16 cellular contexts compared by ENCODE assay signal in the genomic region with DNA sequence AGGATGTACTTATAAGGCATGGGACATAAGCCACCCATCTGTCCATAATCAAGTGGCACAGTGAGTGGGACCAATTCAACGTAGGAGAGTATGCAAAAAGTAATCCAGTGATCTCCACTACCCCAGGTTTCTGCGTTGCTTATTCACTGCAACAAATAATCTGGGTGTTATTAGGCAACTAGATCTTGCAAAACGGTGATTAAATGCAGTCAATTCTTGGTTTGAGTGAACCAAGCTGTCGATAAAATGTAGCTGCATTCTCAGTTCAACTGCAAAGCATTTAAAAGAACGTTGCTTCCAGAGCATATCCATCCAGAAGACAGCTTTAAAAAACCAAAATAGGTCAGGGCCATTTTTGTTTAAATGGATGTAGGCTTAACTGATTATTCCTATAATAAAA. TPM values are rescaled to one million over a fixed set of nuclear protein-coding genes. Genes with fewer than 3 reads are reported as not detected.
A peak's percentile ranks its signal among the peaks of the same experiment; 100 is the strongest.
DNase-seq lines count a peak whose midpoint lies in the region; ATAC-seq, FAIRE-seq and TF ChIP-seq lines count a peak whose summit lies in the region.
"Had no signal": no experiment of that assay in that cellular context is flagged by ENCODE, and none has a peak within 500 bp of the region (broad histone marks: within the 10 kb centered on the region; RNA-seq: fewer than 3 reads in every experiment).

No MANE protein-coding gene starts in this region.

- H3K79me2 ChIP-seq in HCT116 (ENCODE audit: insufficient read depth, low read length) (no peaks in the 10 kb centered on the region), astrocyte (ENCODE audit: insufficient read depth, low read length) (no peaks in the 10 kb centered on the region)

- H3K27ac ChIP-seq in HCT116 (ENCODE audit: low read depth, low read length) (no peak overlapping the region), astrocyte (ENCODE audit: low read depth, low read length) (no peak overlapping the region), transverse colon (peak overlapping the region; percentile 42 to 70 (median 60)), esophagus squamous epithelium (peak overlapping the region in 1 of 4 donors; percentile 58)
- H3K27ac ChIP-seq: BLaER1, HL-60 had no signal

- H3K9me2 ChIP-seq in HCT116 (ENCODE audit: insufficient read depth), result no peaks in the 10 kb centered on the region

- no peak for TF ChIP-seq RAD21 in HCT116 (IDR thresholded peaks at IDR 0.05; ENCODE audit: low read depth)

- H4K20me1 ChIP-seq in HCT116 (ENCODE audit: insufficient read depth) (no peaks in the 10 kb centered on the region), astrocyte (ENCODE audit: insufficient read depth, low read length) (peaks cover under 1% of the 10 kb centered on the region)
- H4K20me1 ChIP-seq: BLaER1 had no signal

- no peaks in the 10 kb centered on the region for H3K36me3 ChIP-seq in HCT116 (ENCODE audit: control insufficient read depth in 1 of 2, insufficient read depth in 2 of 2, low read length in 2 of 2)
- no peaks in the 10 kb centered on the region for H3K36me3 ChIP-seq in astrocyte (ENCODE audit: insufficient read depth, low read length)
- H3K36me3 ChIP-seq in transverse colon, result no peaks in the 10 kb centered on the region
- H3K36me3 ChIP-seq in esophagus squamous epithelium, result no peaks in the 10 kb centered on the region

- H3K9me3 ChIP-seq in HCT116 (ENCODE audit: control insufficient read depth in 1 of 2, insufficient read depth in 1 of 2, low read depth in 1 of 2, low read length in 2 of 2) (no peaks in the 10 kb centered on the region), astrocyte (ENCODE audit: insufficient read depth, low read depth, low read length) (no peaks in the 10 kb centered on the region), transverse colon (no peaks in the 10 kb centered on the region), esophagus squamous epithelium (no peaks in the 10 kb centered on the region)
- H3K9me3 ChIP-seq: A549, BLaER1 had no signal

- DNase-seq in HCT116 (ENCODE audit: low read depth, low spot score) (no peak), astrocyte (ENCODE audit: low read depth) (no peak), osteocyte (ENCODE audit: extremely low spot score, unreplicated experiment) (no peak), transverse colon (no peak), GOT3 (lab: John Stamatoyannopoulos, UW) (no peak), esophagus squamous epithelium (lab: John Stamatoyannopoulos, UW) (no peak)
- DNase-seq in stimulated activated naive CD4-positive, alpha-beta T cell treated with Interleukin-2 at 50 U/mL for 16 hours (lab: John Stamatoyannopoulos, UW), result no peak
- DNase-seq: AML-193, DMS79, H7 had no signal

- no peaks in the 10 kb centered on the region for H3K9me3 Mint-ChIP-seq in astrocyte (ENCODE audit: unreplicated experiment)
- no peaks in the 10 kb centered on the region for H3K9me3 Mint-ChIP-seq in osteocyte (ENCODE audit: unreplicated experiment)

- RAD21 ChIA-PET in HCT116 (lab: Charles Lee; ENCODE audit: low non-redundant PET in 1 of 2, low total read pairs in 2 of 2, uncharacterized antibody in 2 of 2, unreplicated experiment in 2 of 2), result no interaction called here

- no TSS peak for BruUV-seq in HCT116 (replicated peaks; lab: Mats Ljungman, UMichigan)

- in situ Hi-C loops in transverse colon (cut with MboI; ENCODE audit: low pct_ligation_motif_present in 1 of 4, low pct_unique_long_range_greater_than_20kb in 1 of 4, low sequenced_read_pairs in 3 of 4), result no loop called here

- TF ChIP-seq EP300 in transverse colon (IDR thresholded peaks at IDR 0.05; ENCODE audit: low read depth), result no peak

- POLR2A ChIA-PET in HCT116 (lab: Charles Lee), result interaction anchor here (1.1 kb wide), 1 partner anchor 36 kb away, joined by 3 read pairs; a partner anchor contains a TSS

- H3K27me3 ChIP-seq in HCT116 (ENCODE audit: insufficient read depth, low read length) (no peaks in the 10 kb centered on the region), astrocyte (ENCODE audit: insufficient read depth, low read length) (no peaks in the 10 kb centered on the region), transverse colon (no peaks in the 10 kb centered on the region), esophagus squamous epithelium (no peaks in the 10 kb centered on the region)
- H3K27me3 ChIP-seq: BLaER1 had no signal

- H3K9ac ChIP-seq in HCT116 (ENCODE audit: low read length), result no peak overlapping the region
- H3K9ac ChIP-seq in astrocyte (ENCODE audit: low read length), result no peak overlapping the region
- H3K9ac ChIP-seq: BLaER1 had no signal

- TF ChIP-seq POLR2A in HCT116 (IDR thresholded peaks at IDR 0.05; ENCODE audit: borderline replicate concordance, extremely low read depth, insufficient read depth, insufficient read length) (no peak), transverse colon (IDR thresholded peaks at IDR 0.05) (no peak), esophagus squamous epithelium (IDR thresholded peaks at IDR 0.05) (no peak)

- H2AFZ ChIP-seq in HCT116 (ENCODE audit: low read depth, low read length, poor library complexity, severe bottlenecking) (no peak overlapping the region), astrocyte (ENCODE audit: low read depth, low read length) (no peak overlapping the region)

- peaks cover 44% of the 10 kb centered on the region for H3K4me1 Mint-ChIP-seq in astrocyte (ENCODE audit: low read depth, unreplicated experiment)
- H3K4me1 Mint-ChIP-seq in osteocyte (ENCODE audit: unreplicated experiment), result peaks cover 47% of the 10 kb centered on the region

- H3K4me3 Mint-ChIP-seq in astrocyte (ENCODE audit: unreplicated experiment) (no peak overlapping the region), osteocyte (ENCODE audit: unreplicated experiment) (no peak overlapping the region)

- WGBS in transverse colon (ENCODE audit: low coverage in 1 of 2), 2 donors, result 71 to 76% methylated on average over 5 of the region's 5 CpGs
- 72 to 81% methylated on average over 5 of the region's 5 CpGs for WGBS in esophagus squamous epithelium, 2 donors

- intact Hi-C loops in HCT116 (cut with micrococcal nuclease), result no loop called here
- intact Hi-C loops in transverse colon (cut with DNase I; ENCODE audit: low total_unique reads), result no loop called here
- intact Hi-C loops in esophagus squamous epithelium (cut with DNase I), result no loop called here

- CTCF ChIA-PET in HCT116 (lab: Charles Lee), result interaction anchor here (3.1 kb wide), 1 partner anchor 10 kb away, joined by 17 read pairs; no protein-coding TSS in a partner anchor

- peak overlapping the region; percentile 75; the same call in 1 of the 2 replicates for H3K4me2 ChIP-seq in HCT116 (ENCODE audit: low read length)
- no peak overlapping the region for H3K4me2 ChIP-seq in astrocyte (ENCODE audit: low read length)
- H3K4me2 ChIP-seq: BLaER1 had no signal

- H3K4me3 ChIP-seq in HCT116 (replicated peaks in 1 of 2; ENCODE audit: low read depth in 1 of 2, low read length in 2 of 2) (no peak overlapping the region), astrocyte (ENCODE audit: insufficient read depth, low read depth, low read length) (no peak overlapping the region), transverse colon (no peak overlapping the region), esophagus squamous epithelium (no peak overlapping the region)
- H3K4me3 ChIP-seq: A549, BLaER1, GM12878 had no signal

- peaks cover 13% of the 10 kb centered on the region for H3K36me3 Mint-ChIP-seq in astrocyte (ENCODE audit: low read depth, unreplicated experiment)
- peaks cover 27% of the 10 kb centered on the region for H3K36me3 Mint-ChIP-seq in osteocyte (ENCODE audit: unreplicated experiment)

- no peak for ATAC-seq in HCT116
- ATAC-seq: GM12878 had no signal

- FAIRE-seq in astrocyte (lab: Jason Lieb, UNC), result peak; percentile 5
- FAIRE-seq: A549, GM12878, GM18507 had no signal

- H3K27ac Mint-ChIP-seq in astrocyte (ENCODE audit: unreplicated experiment) (no peak overlapping the region), osteocyte (ENCODE audit: unreplicated experiment) (peak overlapping the region; percentile 93)

- TF ChIP-seq CTCF in HCT116 (IDR thresholded peaks at IDR 0.05 in 2 of 3, conservative IDR thresholded peaks at IDR 0.05 in 1 of 3; ENCODE audit: borderline replicate concordance in 1 of 3, insufficient read depth in 1 of 3, low read depth in 2 of 3, low read length in 2 of 3) (no peak), astrocyte (IDR thresholded peaks at IDR 0.05; ENCODE audit: insufficient read depth, low read depth, low read length) (no peak), osteocyte (IDR thresholded peaks at IDR 0.05) (no peak), transverse colon (IDR thresholded peaks at IDR 0.05) (no peak), esophagus squamous epithelium (IDR thresholded peaks at IDR 0.05) (no peak)

- peaks cover 29 to 39% of the 10 kb centered on the region in 2 experiments for H3K4me1 ChIP-seq in HCT116 (ENCODE audit: control insufficient read depth in 1 of 2, insufficient read depth in 2 of 2, low read length in 2 of 2)
- peaks cover 34% of the 10 kb centered on the region for H3K4me1 ChIP-seq in astrocyte (ENCODE audit: insufficient read depth, low read length)
- peaks cover 2 to 34% (median 7%) of the 10 kb centered on the region in 4 donors for H3K4me1 ChIP-seq in transverse colon
- peaks cover 7 to 61% (median 24%) of the 10 kb centered on the region in 3 donors for H3K4me1 ChIP-seq in esophagus squamous epithelium
- H3K4me1 ChIP-seq: BLaER1 had no signal

- no peaks in the 10 kb centered on the region for H3K27me3 Mint-ChIP-seq in astrocyte (ENCODE audit: low read depth, unreplicated experiment)
- no peaks in the 10 kb centered on the region for H3K27me3 Mint-ChIP-seq in osteocyte (ENCODE audit: unreplicated experiment)

TF ChIP-seq in HCT116, 20 proteins besides CTCF, POLR2A, EP300 and RAD21 (continues in another document):
- TF ChIP-seq CEBPB (IDR thresholded peaks at IDR 0.05; ENCODE audit: low read depth) (no peak), SP1 (IDR thresholded peaks at IDR 0.05; ENCODE audit: low read depth) (no peak), FOSL1 (IDR thresholded peaks at IDR 0.05; ENCODE audit: low read depth) (no peak), EZH2phosphoT487 (IDR thresholded peaks at IDR 0.05; ENCODE audit: borderline replicate concordance) (no peak), POLR2AphosphoS5 (IDR thresholded peaks at IDR 0.05; ENCODE audit: low read depth, low read length) (no peak)
- TF ChIP-seq, protein P1, sequence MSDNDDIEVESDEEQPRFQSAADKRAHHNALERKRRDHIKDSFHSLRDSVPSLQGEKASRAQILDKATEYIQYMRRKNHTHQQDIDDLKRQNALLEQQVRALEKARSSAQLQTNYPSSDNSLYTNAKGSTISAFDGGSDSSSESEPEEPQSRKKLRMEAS (IDR thresholded peaks at IDR 0.05), result no peak

RNA-seq across cellular contexts. Expression of a gene that starts 5.0 kb away (rescaled TPM):
- total RNA-seq in HCT116 (2021; ENCODE audit: unreplicated experiment) (1.6 TPM), astrocyte (3.1 and 3.9 TPM in 2 replicates), osteocyte (1.5 and 2.3 TPM in 2 replicates), transverse colon (1 to 10 TPM in 1 of 4 donors, under 1 TPM in 1, not detected in 2; 0.96 to 4.0 TPM), esophagus squamous epithelium (1 to 10 TPM in 2 of 4 donors, under 1 TPM in 2; 0.40 to 2.7 (median 1.4) TPM)
- polyA plus RNA-seq in HCT116 (2012), result 0.25 and 0.26 TPM in 2 replicates
- total RNA-seq: G401 had no signal

RNA-seq across cellular contexts. Expression of a gene that starts 35.5 kb away (rescaled TPM):
- total RNA-seq in HCT116 (2021; ENCODE audit: unreplicated experiment) (43.6 TPM), astrocyte (101 TPM in 2 replicates), osteocyte (75.2 and 78.3 TPM in 2 replicates), transverse colon (10 to 100 TPM; 23.3 to 92.7 (median 52.0) TPM), esophagus squamous epithelium (10 to 100 TPM; 19.4 to 52.1 (median 31.1) TPM)
- polyA plus RNA-seq in HCT116 (2012), result 17.2 and 26.3 TPM in 2 replicates

Comparison
In these comparisons a context has a peak if more than half of its experiments do, and no peak if none do; other contexts are left out.
1. H3K27ac ChIP-seq: peak in transverse colon (4 of 4); none in HCT116 (single experiment) and astrocyte (single experiment).